ENCODE assay signal across 8 cellular contexts in genomic region chr10:127117125-127117524, GRCh38.
DNase-seq lines count a peak whose midpoint lies in the region; ATAC-seq and TF ChIP-seq lines count a peak whose summit lies in the region.

No MANE protein-coding gene starts in this region.

- H3K9me2 ChIP-seq in PC-3 (replicated peaks; ENCODE audit: low read length), result no peaks in the 10 kb centered on the region

- intact Hi-C loops in PC-3 (cut with micrococcal nuclease), result no loop called here
- intact Hi-C loops in esophagus squamous epithelium (cut with DNase I), result no loop called here

- H3K36me3 ChIP-seq in PC-3 (ENCODE audit: low read depth, low read length) (no peaks in the 10 kb centered on the region), esophagus squamous epithelium (peaks cover 0 to 64% (median 4%) of the 10 kb centered on the region in 3 donors)

- H3K79me2 ChIP-seq in PC-3 (ENCODE audit: low read length), result no peaks in the 10 kb centered on the region

- peaks cover 6% of the 10 kb centered on the region; the same call in 1 of the 2 replicates for H4K20me1 ChIP-seq in PC-3 (ENCODE audit: low read length)

- WGBS in esophagus squamous epithelium, 2 donors, result 41 to 47% methylated on average over 4 of the region's 4 CpGs

- H3K9ac ChIP-seq in PC-3 (ENCODE audit: low read length), result no peak overlapping the region

- no peak; the same call in 1 of the 2 replicates for ATAC-seq in PC-3

- TF ChIP-seq CTCF in PC-3 (conservative IDR thresholded peaks at IDR 0.05; ENCODE audit: low read depth, low read length), result no peak
- no peak for TF ChIP-seq CTCF in fibroblast of mammary gland (conservative IDR thresholded peaks at IDR 0.05; ENCODE audit: control insufficient read depth, insufficient read depth, low read depth, low read length)
- TF ChIP-seq CTCF in esophagus squamous epithelium (IDR thresholded peaks at IDR 0.05), result no peak

- CTCF ChIA-PET in PC-3 (lab: Charles Lee), result no interaction called here

- TF ChIP-seq POLR2A in esophagus squamous epithelium (IDR thresholded peaks at IDR 0.05), result no peak

- H3K27me3 ChIP-seq in PC-3 (ENCODE audit: low read length) (no peaks in the 10 kb centered on the region), esophagus squamous epithelium (no peaks in the 10 kb centered on the region)

- no peaks in the 10 kb centered on the region for H3F3A ChIP-seq in PC-3 (ENCODE audit: low read length, unreplicated experiment)

- H3K9me3 ChIP-seq in PC-3 (ENCODE audit: low read length), result no peaks in the 10 kb centered on the region
- no peaks in the 10 kb centered on the region for H3K9me3 ChIP-seq in esophagus squamous epithelium

- POLR2A ChIA-PET in PC-3 (lab: Charles Lee; ENCODE audit: unreplicated experiment), result no interaction called here

- no peak overlapping the region for H3K4me3 ChIP-seq in PC-3 (ENCODE audit: low read length)
- no peak overlapping the region for H3K4me3 ChIP-seq in fibroblast of mammary gland (ENCODE audit: control insufficient read depth, low read depth, low read length)
- no peak overlapping the region for H3K4me3 ChIP-seq in esophagus squamous epithelium

- no peak overlapping the region for H2AFZ ChIP-seq in PC-3 (ENCODE audit: low read length)

- no peak overlapping the region for H3K27ac ChIP-seq in PC-3 (ENCODE audit: low read length)
- H3K27ac ChIP-seq in esophagus squamous epithelium, result no peak overlapping the region

- H3K4me1 ChIP-seq in PC-3 (ENCODE audit: insufficient read depth, low read length) (no peaks in the 10 kb centered on the region), esophagus squamous epithelium (no peaks in the 10 kb centered on the region)

- no peak overlapping the region for H3K4me2 ChIP-seq in PC-3 (ENCODE audit: low read length)

- DNase-seq in HCEC 1CT (peak; percentile 5), PC-3 (peak; percentile 43), fibroblast of mammary gland (ENCODE audit: low read depth) (peak; percentile 61), pulmonary artery endothelial cell (ENCODE audit: low read depth, low spot score) (peak; percentile 29), NCI-H510A treated with DMSO at 0.1 percent for 48 hours (lab: John Stamatoyannopoulos, UW) (no peak), 8988T (no peak), esophagus squamous epithelium (lab: John Stamatoyannopoulos, UW) (no peak), NCI-H2171 (lab: John Stamatoyannopoulos, UW) (no peak)

- BruUV-seq in PC-3 (replicated peaks; lab: Mats Ljungman, UMichigan), result no TSS peak

Comparison
In these comparisons a context has a peak if more than half of its experiments do, and no peak if none do; other contexts are left out.
1. DNase-seq: peak in HCEC 1CT (single experiment), PC-3 (single experiment), fibroblast of mammary gland (single experiment) and pulmonary artery endothelial cell (single experiment); none in NCI-H510A treated with DMSO at 0.1 percent for 48 hours (single experiment), 8988T (single experiment), esophagus squamous epithelium (single experiment) and NCI-H2171 (single experiment).